Comparison of ENCODE assay signal across 1 cellular context in genomic region chr6:163940705-163941470, GRCh38.
A peak's percentile ranks its signal among the peaks of the same experiment; 100 is the strongest.
TF ChIP-seq lines count a peak whose summit lies in the region.

No MANE protein-coding gene starts in this region.

TF ChIP-seq in K562, 482 proteins besides CTCF, POLR2A, EP300 and RAD21 (continued from another document and continues in another):
- TF ChIP-seq ZNF561 (CRISPR knock-in tag; conservative IDR thresholded peaks at IDR 0.05) (peak; percentile 70; the same call in 1 of the 2 replicates), RBM22 (IDR thresholded peaks at IDR 0.05; ENCODE audit: low read depth, low read length, poor library complexity, severe bottlenecking) (no peak), ZNF644 (tag; IDR thresholded peaks at IDR 0.05; ENCODE audit: low read depth) (0 out of 2 replicates have a peak, but pooled peaks have one; percentile 48), SP2 (IDR thresholded peaks at IDR 0.05; ENCODE audit: extremely low read depth, low read depth, low read length, poor library complexity, severe bottlenecking) (no peak), ZBTB9 (CRISPR knock-in tag; IDR thresholded peaks at IDR 0.05) (peak; percentile 95), FOSL1 (tag; conservative IDR thresholded peaks at IDR 0.05) (peak; percentile 32; the same call in 1 of the 2 replicates), SMC3 (conservative IDR thresholded peaks at IDR 0.05; ENCODE audit: insufficient read depth, low read depth, low read length) (no peak), E2F3 (CRISPR knock-in tag; IDR thresholded peaks at IDR 0.05) (peak; percentile 82), ZNF75A (CRISPR knock-in tag; IDR thresholded peaks at IDR 0.05) (no peak), HDAC8 (tag; IDR thresholded peaks at IDR 0.05) (peak; percentile 79; the same call in 1 of the 2 replicates), MXD1 (CRISPR knock-in tag; IDR thresholded peaks at IDR 0.05; ENCODE audit: borderline replicate concordance, poor library complexity, severe bottlenecking) (no peak), PBX2 (CRISPR knock-in tag; IDR thresholded peaks at IDR 0.05; ENCODE audit: low read depth) (no peak), PBX2 (tag; conservative IDR thresholded peaks at IDR 0.05; ENCODE audit: low read depth) (0 out of 2 replicates have a peak, but pooled peaks have one; percentile 21), ZNF445 (CRISPR knock-in tag; IDR thresholded peaks at IDR 0.05; ENCODE audit: low read depth) (0 out of 2 replicates have a peak, but pooled peaks have one; percentile 46), ZNF583 (CRISPR knock-in tag; IDR thresholded peaks at IDR 0.05) (peak; percentile 97), SRSF7 (optimal IDR thresholded peaks at IDR 0.05; ENCODE audit: low read depth, low read length) (no peak), TEAD4 (IDR thresholded peaks at IDR 0.05; ENCODE audit: low read length) (no peak), TEAD4 (CRISPR knock-in tag; IDR thresholded peaks at IDR 0.05; ENCODE audit: borderline replicate concordance) (no peak), TAF9B (IDR thresholded peaks at IDR 0.05; ENCODE audit: partially characterized antibody) (no peak), TAF1 (IDR thresholded peaks at IDR 0.05; ENCODE audit: control insufficient read depth, extremely low read depth, insufficient read depth, low read length, severe bottlenecking) (no peak), ZNF76 (CRISPR knock-in tag; IDR thresholded peaks at IDR 0.05; ENCODE audit: borderline replicate concordance) (peak; percentile 93), KDM4B (IDR thresholded peaks at IDR 0.05; ENCODE audit: borderline replicate concordance in 2 of 2, low read depth in 1 of 2) (no peak), BCL6 (CRISPR knock-in tag; IDR thresholded peaks at IDR 0.05) (peak; percentile 89), ATF4 (CRISPR knock-in tag; IDR thresholded peaks at IDR 0.05) (peak; percentile 73), ZNF3 (CRISPR knock-in tag; IDR thresholded peaks at IDR 0.05) (no peak), ZNF395 (CRISPR knock-in tag; IDR thresholded peaks at IDR 0.05) (peak; percentile 74; the same call in 1 of the 2 replicates), CBFA2T3 (IDR thresholded peaks at IDR 0.05) (no peak), CREM (IDR thresholded peaks at IDR 0.05; ENCODE audit: low read depth) (no peak), TEAD1 (CRISPR knock-in tag; IDR thresholded peaks at IDR 0.05) (peak in 1 of 2 experiments; percentile 91; a peak in 2 of 4 replicates), SMARCA4 (IDR thresholded peaks at IDR 0.05) (no peak), BRD4 (IDR thresholded peaks at IDR 0.05) (no peak), REST (CRISPR knock-in tag; IDR thresholded peaks at IDR 0.05; ENCODE audit: low read depth) (no peak), ARID3B (CRISPR knock-in tag; IDR thresholded peaks at IDR 0.05; ENCODE audit: borderline replicate concordance) (peak; percentile 68; the same call in 1 of the 2 replicates), SMAD3 (CRISPR knock-in tag; conservative IDR thresholded peaks at IDR 0.05) (peak; percentile 95), KLF6 (CRISPR knock-in tag; IDR thresholded peaks at IDR 0.05; ENCODE audit: borderline replicate concordance) (peak; percentile 92), HMGN3 (IDR thresholded peaks at IDR 0.05; ENCODE audit: borderline replicate concordance, extremely low read depth, insufficient read length, low read depth, low read length) (no peak), ZNF592 (IDR thresholded peaks at IDR 0.05) (no peak), GTF2A2 (tag; IDR thresholded peaks at IDR 0.05) (peak; percentile 88), DMBX1 (CRISPR knock-in tag; IDR thresholded peaks at IDR 0.05; ENCODE audit: borderline replicate concordance) (peak; percentile 97; the same call in 1 of the 2 replicates), BDP1 (IDR thresholded peaks at IDR 0.05; ENCODE audit: insufficient read depth, insufficient read length) (no peak), ZBTB12 (CRISPR knock-in tag; IDR thresholded peaks at IDR 0.05) (peak; percentile 61; the same call in 1 of the 2 replicates), ID3 (CRISPR knock-in tag; IDR thresholded peaks at IDR 0.05) (no peak), ID3 (tag; IDR thresholded peaks at IDR 0.05) (peak; percentile 90), ZNF507 (tag; conservative IDR thresholded peaks at IDR 0.05) (no peak), HIVEP1 (CRISPR knock-in tag; IDR thresholded peaks at IDR 0.05) (peak; percentile 89)
